In genomic region chr5:17180957-17181723, GRCh38 we compare ENCODE assay signal across 1 cellular context.
A peak's percentile ranks its signal among the peaks of the same experiment; 100 is the strongest.
TF ChIP-seq lines count a peak whose summit lies in the region.

No MANE protein-coding gene starts in this region.

TF ChIP-seq in IMR-90, 13 proteins besides CTCF, POLR2A, EP300 and RAD21:
- TF ChIP-seq RCOR1 (IDR thresholded peaks at IDR 0.05; ENCODE audit: insufficient replicate concordance, low read length), result peak; percentile 5
- peak; percentile 66 for TF ChIP-seq BHLHE40 (IDR thresholded peaks at IDR 0.05; ENCODE audit: low read depth, low read length)
- peak; percentile 29 for TF ChIP-seq SMC3 (IDR thresholded peaks at IDR 0.05; ENCODE audit: low read depth, low read length)
- TF ChIP-seq USF2 (IDR thresholded peaks at IDR 0.05; ENCODE audit: low read depth, low read length), result no peak
- TF ChIP-seq FOS (IDR thresholded peaks at IDR 0.05; ENCODE audit: low read depth, low read length), result peak; percentile 99
- TF ChIP-seq RFX5 (IDR thresholded peaks at IDR 0.05; ENCODE audit: low read depth, low read length), result no peak
- peak; percentile 5; the same call in 1 of the 2 replicates for TF ChIP-seq MAFK (IDR thresholded peaks at IDR 0.05; ENCODE audit: low read depth, low read length)
- TF ChIP-seq MAZ (IDR thresholded peaks at IDR 0.05; ENCODE audit: borderline replicate concordance, low read depth, low read length), result no peak
- TF ChIP-seq CHD1 (IDR thresholded peaks at IDR 0.05; ENCODE audit: low read depth, low read length), result peak; percentile 79; the same call in 1 of the 2 replicates
- TF ChIP-seq CEBPB (IDR thresholded peaks at IDR 0.05; ENCODE audit: low read depth, low read length), result peak; percentile 98
- no peak for TF ChIP-seq ELK1 (IDR thresholded peaks at IDR 0.05; ENCODE audit: borderline replicate concordance, low read depth, low read length)
- peak; percentile 64 for TF ChIP-seq NFE2L2 (IDR thresholded peaks at IDR 0.05; ENCODE audit: low read depth, low read length)
- TF ChIP-seq MXI1 (IDR thresholded peaks at IDR 0.05; ENCODE audit: borderline replicate concordance, low read depth, low read length), result no peak
